23 cellular contexts compared by ENCODE assay signal in genomic region chr5:139285651-139286392, GRCh38. TPM values are rescaled to one million over a fixed set of nuclear protein-coding genes. Genes with fewer than 3 reads are reported as not detected.
DNase-seq lines count a peak whose midpoint lies in the region; ATAC-seq, FAIRE-seq and TF ChIP-seq lines count a peak whose summit lies in the region.
"Had no signal": no experiment of that assay in that cellular context is flagged by ENCODE, and none has a peak within 500 bp of the region (broad histone marks: within the 10 kb centered on the region; RNA-seq: fewer than 3 reads in every experiment).

No MANE protein-coding gene starts in this region.

- H2AFZ ChIP-seq in HepG2 (ENCODE audit: low read length), result no peak overlapping the region
- no peak overlapping the region for H2AFZ ChIP-seq in astrocyte (ENCODE audit: low read depth, low read length)

- POLR2A ChIA-PET in HepG2 (lab: Yijun Ruan, JAX), result interaction anchor here (1.0 to 1.3 kb wide), 2 partner anchors 8 to 10 kb away, joined by 3 read pairs; partner anchors contain the start of gene MATR3

- DNase-seq in DMS 273 (lab: John Stamatoyannopoulos, UW; ENCODE audit: unreplicated experiment), result peak; percentile 51
- DNase-seq in DMS 273 treated with DMSO at 0.1 percent for 48 hours (lab: John Stamatoyannopoulos, UW), result no peak
- no peak for DNase-seq in HepG2 (ENCODE audit: low spot score)
- DNase-seq in right lobe of liver, result no peak
- DNase-seq in astrocyte (ENCODE audit: low read depth), result no peak
- DNase-seq in NCI-H748 treated with DMSO at 0.1 percent for 48 hours (lab: John Stamatoyannopoulos, UW), result no peak
- DNase-seq in spleen, result no peak
- DNase-seq in stimulated activated CD4-positive, alpha-beta T cell treated with anti-CD3 and anti-CD28 coated beads, Interleukin-4, amount 100 ng/mL, for 1 hour, result no peak
- DNase-seq: Calu3; dermis blood vessel endothelial cell; hippocampal formation; immature natural killer cell; left colon; NCI-H526 treated with DMSO at 0.1 percent for 48 hours; stimulated activated CD4-positive, alpha-beta T cell treated with anti-CD3 and anti-CD28 coated beads, Interleukin-4, amount 100 ng/mL, for 4 hours; stimulated activated naive CD4-positive, alpha-beta T cell; testis had no signal

- H3K4me1 ChIP-seq in HepG2 (ENCODE audit: insufficient read depth, low read length), result peaks cover 24% of the 10 kb centered on the region
- no peaks in the 10 kb centered on the region for H3K4me1 ChIP-seq in right lobe of liver
- H3K4me1 ChIP-seq in astrocyte (ENCODE audit: insufficient read depth, low read length), result peaks cover 9% of the 10 kb centered on the region
- no peaks in the 10 kb centered on the region for H3K4me1 ChIP-seq in spleen
- H3K4me1 ChIP-seq: testis had no signal

- in situ Hi-C loops in HepG2 (cut with HindIII; ENCODE audit: extremely low pct_ligation_motif_present, low pct_unique_long_range_greater_than_20kb), result no loop called here

- H3K27ac ChIP-seq in HepG2 (ENCODE audit: extremely low read length, insufficient read depth, low read length), result no peak overlapping the region
- H3K27ac ChIP-seq in right lobe of liver, result no peak overlapping the region
- no peak overlapping the region for H3K27ac ChIP-seq in astrocyte (ENCODE audit: low read depth, low read length)
- H3K27ac ChIP-seq in spleen, result no peak overlapping the region
- H3K27ac ChIP-seq: 22Rv1, testis had no signal

- TF ChIP-seq POLR2A in HepG2 (IDR thresholded peaks at IDR 0.05; ENCODE audit: insufficient read depth in 1 of 2, low read depth in 2 of 2, low read length in 2 of 2) (peak in 1 of 2 experiments; percentile 19; a peak in 1 of 4 replicates), right lobe of liver (IDR thresholded peaks at IDR 0.05) (no peak), spleen (IDR thresholded peaks at IDR 0.05) (no peak)

- no peak for TF ChIP-seq EP300 in HepG2 (IDR thresholded peaks at IDR 0.05; ENCODE audit: low read depth in 2 of 2, low read length in 2 of 2)
- no peak for TF ChIP-seq EP300 in HepG2 (CRISPR knock-in tag; IDR thresholded peaks at IDR 0.05; ENCODE audit: borderline replicate concordance)

- no peak for TF ChIP-seq CTCF in HepG2 (CRISPR knock-in tag; IDR thresholded peaks at IDR 0.05)
- TF ChIP-seq CTCF in right lobe of liver (IDR thresholded peaks at IDR 0.05), result no peak
- TF ChIP-seq CTCF in astrocyte (IDR thresholded peaks at IDR 0.05; ENCODE audit: insufficient read depth, low read depth, low read length), result no peak
- no peak for TF ChIP-seq CTCF in spleen (IDR thresholded peaks at IDR 0.05 in 8 of 11, conservative IDR thresholded peaks at IDR 0.05 in 3 of 11)

- peaks cover 16% of the 10 kb centered on the region for H3K79me2 ChIP-seq in HepG2 (ENCODE audit: insufficient read depth, low read length)
- peaks cover 3% of the 10 kb centered on the region for H3K79me2 ChIP-seq in astrocyte (ENCODE audit: insufficient read depth, low read length)

- peaks cover 22% of the 10 kb centered on the region for H3K36me3 Mint-ChIP-seq in astrocyte (ENCODE audit: low read depth, unreplicated experiment)

- H3K4me1 Mint-ChIP-seq in astrocyte (ENCODE audit: low read depth, unreplicated experiment), result peaks cover 10% of the 10 kb centered on the region
- H3K4me1 Mint-ChIP-seq: central memory CD8-positive, alpha-beta T cell; immature natural killer cell had no signal

- peaks cover 1% of the 10 kb centered on the region for H3K9me3 Mint-ChIP-seq in astrocyte (ENCODE audit: unreplicated experiment)
- H3K9me3 Mint-ChIP-seq: activated T-helper 1 cell treated with anti-CD3 and anti-CD28 coated beads, Interleukin-12 subunit alpha, Interleukin-12 subunit beta, Interleukin-2, Interleukin-4 antibody, amounts not matched to agents 30 ng/mL and 10 ng/mL and 1 ng/mL, durations not matched to agents 14 hours and 24 hours and 36 hours; central memory CD8-positive, alpha-beta T cell; immature natural killer cell; T-helper 1 cell treated with Interleukin-12 subunit alpha and Interleukin-12 subunit beta and Interleukin-4 antibody, amounts not matched to agents 30 μg/mL and 1 μg/mL, for 36 hours had no signal

- H3K27me3 ChIP-seq in HepG2 (ENCODE audit: control insufficient read depth in 1 of 2, insufficient read depth in 2 of 2, low read length in 2 of 2) (no peaks in the 10 kb centered on the region), right lobe of liver (no peaks in the 10 kb centered on the region), astrocyte (ENCODE audit: insufficient read depth, low read length) (no peaks in the 10 kb centered on the region), spleen (replicated peaks in 1 of 7) (no peaks in the 10 kb centered on the region)
- H3K27me3 ChIP-seq: testis had no signal

- H3K9me3 ChIP-seq in HepG2 (ENCODE audit: low read length) (no peaks in the 10 kb centered on the region), right lobe of liver (no peaks in the 10 kb centered on the region), astrocyte (ENCODE audit: insufficient read depth, low read depth, low read length) (no peaks in the 10 kb centered on the region), spleen (peaks cover 0 to 5% (median 0%) of the 10 kb centered on the region in 8 donors)
- H3K9me3 ChIP-seq: testis had no signal

- TF ChIP-seq RAD21 in HepG2 (CRISPR knock-in tag; IDR thresholded peaks at IDR 0.05), result no peak

- 93% methylated on average over 3 of the region's 3 CpGs for WGBS in HepG2 (ENCODE audit: low lambda C conversion rate)
- WGBS in right lobe of liver (ENCODE audit: insufficient coverage, low coverage, low lambda C conversion rate, missing lambda C conversion rate), result 68% methylated on average over 3 of the region's 3 CpGs
- WGBS in spleen, 5 donors, result 73 to 92% (median 82%) methylated on average over 3 of the region's 3 CpGs

- no peak overlapping the region for H3K4me2 ChIP-seq in HepG2 (ENCODE audit: low read depth, low read length)
- H3K4me2 ChIP-seq in astrocyte (ENCODE audit: low read length), result no peak overlapping the region

- ATAC-seq in HepG2 (no peak), right lobe of liver (no peak)
- ATAC-seq: left colon, sciatic nerve had no signal

- H3K9ac ChIP-seq in HepG2 (ENCODE audit: insufficient read depth, low read depth, low read length), result no peak overlapping the region
- H3K9ac ChIP-seq in astrocyte (ENCODE audit: low read length), result no peak overlapping the region

- H3K27me3 Mint-ChIP-seq in astrocyte (ENCODE audit: low read depth, unreplicated experiment), result no peaks in the 10 kb centered on the region
- H3K27me3 Mint-ChIP-seq: central memory CD8-positive, alpha-beta T cell had no signal

- H3K36me3 ChIP-seq in HepG2 (replicated peaks in 1 of 2; ENCODE audit: control insufficient read depth in 1 of 2, insufficient read depth in 2 of 2, low read length in 2 of 2) (peaks cover 13 to 35% of the 10 kb centered on the region in 2 experiments), right lobe of liver (peaks cover 0 to 15% (median 4%) of the 10 kb centered on the region in 4 donors), astrocyte (ENCODE audit: insufficient read depth, low read length) (peaks cover 35% of the 10 kb centered on the region), spleen (peaks cover 0 to 61% (median 22%) of the 10 kb centered on the region in 6 donors)

- intact Hi-C loops in HepG2 (cut with micrococcal nuclease; ENCODE audit: unreplicated experiment) (no loop called here), right lobe of liver (cut with DNase I) (no loop called here), spleen (cut with DNase I; ENCODE audit: low total_unique reads) (no loop called here)

- FAIRE-seq in HepG2 (lab: Jason Lieb, UNC) (no peak), astrocyte (lab: Jason Lieb, UNC) (no peak)
- FAIRE-seq: urothelium cell line had no signal

- H3K27ac Mint-ChIP-seq in astrocyte (ENCODE audit: unreplicated experiment), result peak overlapping the region; percentile 3
- H3K27ac Mint-ChIP-seq: activated T-helper 1 cell treated with anti-CD3 and anti-CD28 coated beads, Interleukin-12 subunit alpha, Interleukin-12 subunit beta, Interleukin-2, Interleukin-4 antibody, amounts not matched to agents 30 ng/mL and 10 ng/mL and 1 ng/mL, durations not matched to agents 14 hours and 24 hours and 36 hours; immature natural killer cell; T-helper 1 cell treated with Interleukin-12 subunit alpha and Interleukin-12 subunit beta and Interleukin-4 antibody, amounts not matched to agents 30 μg/mL and 1 μg/mL, for 36 hours had no signal

- TSS peak; percentile 3 for BruUV-seq in HepG2 (replicated peaks; lab: Mats Ljungman, UMichigan)

- CTCF ChIA-PET in HepG2 (lab: Yijun Ruan, JAX; ENCODE audit: low intra/inter-chr PET ratio, low total read pairs), result no interaction called here

- no peak overlapping the region for H3K4me3 ChIP-seq in HepG2 (replicated peaks in 1 of 3; ENCODE audit: insufficient read depth in 1 of 3, low read depth in 2 of 3, low read length in 3 of 3)
- no peak overlapping the region for H3K4me3 ChIP-seq in right lobe of liver
- no peak overlapping the region for H3K4me3 ChIP-seq in astrocyte (ENCODE audit: insufficient read depth, low read depth, low read length)
- H3K4me3 ChIP-seq in spleen, result no peak overlapping the region
- H3K4me3 ChIP-seq: testis had no signal

- H4K20me1 ChIP-seq in HepG2 (ENCODE audit: insufficient read depth, low read length), result peaks cover 4% of the 10 kb centered on the region; the same call in 1 of the 2 replicates
- peaks cover 38% of the 10 kb centered on the region for H4K20me1 ChIP-seq in astrocyte (ENCODE audit: insufficient read depth, low read length)

- H3K4me3 Mint-ChIP-seq in astrocyte (ENCODE audit: unreplicated experiment), result no peak overlapping the region
- H3K4me3 Mint-ChIP-seq: activated T-helper 1 cell treated with anti-CD3 and anti-CD28 coated beads, Interleukin-12 subunit alpha, Interleukin-12 subunit beta, Interleukin-2, Interleukin-4 antibody, amounts not matched to agents 30 ng/mL and 10 ng/mL and 1 ng/mL, durations not matched to agents 14 hours and 24 hours and 36 hours; central memory CD8-positive, alpha-beta T cell; immature natural killer cell; T-helper 1 cell treated with Interleukin-12 subunit alpha and Interleukin-12 subunit beta and Interleukin-4 antibody, amounts not matched to agents 30 μg/mL and 1 μg/mL, for 36 hours had no signal

RNA-seq across cellular contexts. Expression of gene MATR3, which starts 7.7 kb away (rescaled TPM):
- total RNA-seq in HepG2 (2016; rRNA removed; fragmentation: Illumina TruSeq; extraction: Trizol) (341 and 484 TPM in 2 replicates), right lobe of liver (10 to 100 TPM; 43.5 to 73.8 (median 65.3) TPM), astrocyte (126 and 134 TPM in 2 replicates), spleen (100 to 1,000 TPM; 170 to 251 (median 219) TPM)
- 17.2 and 21.9 TPM in 2 replicates for total RNA-seq in HepG2 (2016; cell fraction: cytosol; rRNA removed; fragmentation: Illumina TruSeq; extraction: Trizol; ENCODE audit: low read depth)
- 343 and 482 TPM in 2 replicates for total RNA-seq in HepG2 (2016; cell fraction: insoluble cytoplasmic fraction; rRNA removed; fragmentation: Illumina TruSeq; extraction: Trizol)
- 53.9 and 61.4 TPM in 2 replicates for total RNA-seq in HepG2 (2016; cell fraction: membrane; rRNA removed; fragmentation: Illumina TruSeq; extraction: Trizol)
- 279 and 286 TPM in 2 replicates for total RNA-seq in HepG2 (2016; cell fraction: nucleus; rRNA removed; fragmentation: Illumina TruSeq; extraction: Trizol)
- polyA plus RNA-seq in HepG2 (2011; rRNA removed) (84.6 and 94.2 TPM in 2 replicates), spleen (100 to 1,000 TPM; 114 to 147 (median 143) TPM)
- 43.6 and 60.1 TPM in 2 replicates for polyA plus RNA-seq in HepG2 (2011; cell fraction: cytosol; rRNA removed)
- polyA plus RNA-seq in HepG2 (2011; cell fraction: nucleus; rRNA removed), result 57.4 and 62.8 TPM in 2 replicates
- 171 and 221 TPM in 2 replicates for polyA plus RNA-seq in HepG2 (2012)
- polyA plus RNA-seq in HepG2 (2016; cell fraction: cytosol; fragmentation: Illumina TruSeq; extraction: Trizol; ENCODE audit: low read depth), result 12.4 and 12.5 TPM in 2 replicates
- 426 and 447 TPM in 2 replicates for polyA plus RNA-seq in HepG2 (2016; cell fraction: insoluble cytoplasmic fraction; fragmentation: Illumina TruSeq; extraction: Trizol; ENCODE audit: low read depth)
- 40.1 and 45.7 TPM in 2 replicates for polyA plus RNA-seq in HepG2 (2016; cell fraction: membrane; fragmentation: Illumina TruSeq; extraction: Trizol; ENCODE audit: low read depth)
- 274 and 295 TPM in 2 replicates for polyA plus RNA-seq in HepG2 (2016; cell fraction: nucleus; fragmentation: Illumina TruSeq; extraction: Trizol; ENCODE audit: insufficient read depth, low read depth)
- polyA minus RNA-seq in HepG2 (2011; rRNA and poly(A)+ RNA removed; ENCODE audit: low replicate concordance), result 165 and 278 TPM in 2 replicates
- polyA minus RNA-seq in HepG2 (2011; cell fraction: cytosol; rRNA and poly(A)+ RNA removed), result 117 and 119 TPM in 2 replicates
- polyA minus RNA-seq in HepG2 (2011; cell fraction: nucleus; rRNA and poly(A)+ RNA removed), result 253 and 268 TPM in 2 replicates

RNA-seq across cellular contexts. Expression of gene PAIP2, which starts 55.8 kb away (rescaled TPM):
- total RNA-seq in HepG2 (2016; rRNA removed; fragmentation: Illumina TruSeq; extraction: Trizol), result 61.5 and 104 TPM in 2 replicates
- 34.4 and 39.3 TPM in 2 replicates for total RNA-seq in HepG2 (2016; cell fraction: cytosol; rRNA removed; fragmentation: Illumina TruSeq; extraction: Trizol; ENCODE audit: low read depth)
- 58.9 and 104 TPM in 2 replicates for total RNA-seq in HepG2 (2016; cell fraction: insoluble cytoplasmic fraction; rRNA removed; fragmentation: Illumina TruSeq; extraction: Trizol)
- 63.0 and 66.5 TPM in 2 replicates for total RNA-seq in HepG2 (2016; cell fraction: membrane; rRNA removed; fragmentation: Illumina TruSeq; extraction: Trizol)
- 30.8 and 33.3 TPM in 2 replicates for total RNA-seq in HepG2 (2016; cell fraction: nucleus; rRNA removed; fragmentation: Illumina TruSeq; extraction: Trizol)
- 56.5 and 76.3 TPM in 2 replicates for polyA plus RNA-seq in HepG2 (2011; rRNA removed)
- polyA plus RNA-seq in HepG2 (2011; cell fraction: cytosol; rRNA removed), result 46.1 and 53.8 TPM in 2 replicates
- 16.8 and 19.7 TPM in 2 replicates for polyA plus RNA-seq in HepG2 (2011; cell fraction: nucleus; rRNA removed)
- 110 and 124 TPM in 2 replicates for polyA plus RNA-seq in HepG2 (2012)
- polyA plus RNA-seq in HepG2 (2016; cell fraction: cytosol; fragmentation: Illumina TruSeq; extraction: Trizol; ENCODE audit: low read depth), result 31.7 and 47.4 TPM in 2 replicates
- polyA plus RNA-seq in HepG2 (2016; cell fraction: insoluble cytoplasmic fraction; fragmentation: Illumina TruSeq; extraction: Trizol; ENCODE audit: low read depth), result 161 and 162 TPM in 2 replicates
- 54.0 and 67.8 TPM in 2 replicates for polyA plus RNA-seq in HepG2 (2016; cell fraction: membrane; fragmentation: Illumina TruSeq; extraction: Trizol; ENCODE audit: low read depth)
- polyA plus RNA-seq in HepG2 (2016; cell fraction: nucleus; fragmentation: Illumina TruSeq; extraction: Trizol; ENCODE audit: insufficient read depth, low read depth), result 58.6 and 64.1 TPM in 2 replicates
- polyA minus RNA-seq in HepG2 (2011; rRNA and poly(A)+ RNA removed; ENCODE audit: low replicate concordance), result 22.9 and 27.8 TPM in 2 replicates
- polyA minus RNA-seq in HepG2 (2011; cell fraction: cytosol; rRNA and poly(A)+ RNA removed), result 62.0 TPM in 2 replicates
- polyA minus RNA-seq in HepG2 (2011; cell fraction: nucleus; rRNA and poly(A)+ RNA removed), result 41.5 and 41.8 TPM in 2 replicates
- 10 to 100 TPM; 34.5 to 55.8 (median 41.4) TPM for total RNA-seq in right lobe of liver
- 64.2 and 75.3 TPM in 2 replicates for total RNA-seq in astrocyte
- 100 to 1,000 TPM in 2 of 7 donors, 10 to 100 TPM in 5; 73.2 to 117 (median 86.4) TPM for total RNA-seq in spleen
- polyA plus RNA-seq in spleen, result 100 to 1,000 TPM in 2 of 3 donors, 10 to 100 TPM in 1; 90.6 to 119 (median 117) TPM
